Comparison of ENCODE assay signal across 40 cellular contexts in the genomic region with DNA sequence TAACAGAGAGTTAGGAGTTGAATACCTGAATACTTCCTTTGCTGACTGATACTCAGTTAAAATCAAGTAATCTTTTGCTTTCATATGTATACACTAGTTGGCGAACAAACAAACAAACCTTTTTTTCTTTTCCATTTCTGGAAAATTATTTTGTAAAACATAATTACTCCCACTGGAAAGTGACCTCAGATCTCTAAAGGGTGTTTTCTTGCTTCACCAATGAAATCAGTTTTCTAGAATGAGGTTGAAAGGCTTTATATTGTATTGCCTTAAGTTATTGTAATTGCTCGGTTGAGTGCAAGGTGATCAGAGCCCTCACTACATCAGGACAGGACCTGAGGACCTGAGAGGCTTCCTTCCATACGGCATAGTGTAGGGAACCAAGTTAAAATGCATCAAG. TPM values are rescaled to one million over a fixed set of nuclear protein-coding genes. Genes with fewer than 3 reads are reported as not detected.
"Had no signal": no experiment of that assay in that cellular context is flagged by ENCODE, and none has a peak within 500 bp of the region (broad histone marks: within the 10 kb centered on the region; RNA-seq: fewer than 3 reads in every experiment).

A gene with protein sequence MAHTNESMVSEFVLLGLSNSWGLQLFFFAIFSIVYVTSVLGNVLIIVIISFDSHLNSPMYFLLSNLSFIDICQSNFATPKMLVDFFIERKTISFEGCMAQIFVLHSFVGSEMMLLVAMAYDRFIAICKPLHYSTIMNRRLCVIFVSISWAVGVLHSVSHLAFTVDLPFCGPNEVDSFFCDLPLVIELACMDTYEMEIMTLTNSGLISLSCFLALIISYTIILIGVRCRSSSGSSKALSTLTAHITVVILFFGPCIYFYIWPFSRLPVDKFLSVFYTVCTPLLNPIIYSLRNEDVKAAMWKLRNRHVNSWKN (plus strand): TSS at position 301 of the 400 bp plus-strand sequence. CDS start 4,750 bp downstream, outside the sequence.

- H3K4me3 ChIP-seq: MG63 had no signal

- H3K27me3 ChIP-seq: MG63 had no signal

- DNase-seq: Karpas-422, Kasumi-1, MG63, MM.1S, MV-4-11, NCI-H1048, NCI-H1092, NCI-H1092 treated with DMSO at 0.1 percent for 48 hours, NCI-H1105, NCI-H1105 treated with DMSO at 0.1 percent for 48 hours, NCI-H1417, NCI-H1417 treated with DMSO at 0.1 percent for 48 hours, NCI-H1436, NCI-H1436 treated with DMSO at 0.1 percent for 48 hours, NCI-H146, NCI-H1694, NCI-H1694 treated with DMSO at 0.1 percent for 48 hours, NCI-H187, NCI-H187 treated with DMSO at 0.1 percent for 48 hours, NCI-H1930, NCI-H2029, NCI-H2029 treated with DMSO at 0.1 percent for 48 hours, NCI-H2081, NCI-H2081 treated with DMSO at 0.1 percent for 48 hours, NCI-H2107, NCI-H2171, NCI-H2171 treated with DMSO at 0.1 percent for 48 hours, NCI-H2227 treated with DMSO at 0.1 percent for 48 hours, NCI-H226, NCI-H345, NCI-H446, NCI-H446 treated with DMSO at 0.1 percent for 48 hours, NCI-H510A, NCI-H510A treated with DMSO at 0.1 percent for 48 hours, NCI-H524, NCI-H524 treated with DMSO at 0.1 percent for 48 hours, NCI-H526 had no signal

- H3K9me3 ChIP-seq: MG63 had no signal

- H3K36me3 ChIP-seq: MG63 had no signal

RNA-seq across cellular contexts. Expression of the gene that starts here (rescaled TPM):
- total RNA-seq: LHCN-M2, M059J, NCI-H460 had no signal
